ENCODE assay signal across 11 cellular contexts in genomic region chr10:85611093-85611740, GRCh38.
"Had no signal": no experiment of that assay in that cellular context is flagged by ENCODE, and none has a peak within 500 bp of the region (broad histone marks: within the 10 kb centered on the region; RNA-seq: fewer than 3 reads in every experiment).

No MANE protein-coding gene starts in this region.

- H3K9me3 ChIP-seq: adrenal gland, tibial artery had no signal

- DNase-seq: activated CD4-positive, alpha-beta memory T cell treated with anti-CD3 and anti-CD28 coated beads, Interleukin-2, amount 10 ng/mL, durations not matched to agents 7 days and 5 days; activated naive CD4-positive, alpha-beta T cell treated with anti-CD3 and anti-CD28 coated beads, Interleukin-2, amount 50 U/mL, for 16 hours; adrenal gland; foreskin fibroblast; stimulated activated CD4-positive, alpha-beta T cell treated with anti-CD3 and anti-CD28 coated beads, Interleukin-4, amount 100 ng/mL, for 4 hours had no signal

- H3K4me1 ChIP-seq: adrenal gland, tibial artery had no signal

- H3K4me3 ChIP-seq: adrenal gland, tibial artery had no signal

- H3K27me3 Mint-ChIP-seq: dendritic cell treated with granulocyte-macrophage colony-stimulating factor and Interleukin-4, amounts not matched to agents 40 ng/mL and 50 ng/mL, for 4 days had no signal

- H3K27ac Mint-ChIP-seq: dendritic cell treated with granulocyte-macrophage colony-stimulating factor and Interleukin-4, amounts not matched to agents 40 ng/mL and 50 ng/mL, for 4 days; memory B cell; nephron; T-helper 2 cell treated with Interferon-gamma antibody and Interleukin-4, amounts not matched to agents 5 μg/mL and 100 μg/mL, for 36 hours had no signal

- H3K36me3 ChIP-seq: adrenal gland, tibial artery had no signal

- H3K36me3 Mint-ChIP-seq: memory B cell had no signal

- H3K27ac ChIP-seq: adrenal gland, tibial artery had no signal

- H3K27me3 ChIP-seq: adrenal gland, tibial artery had no signal

- H3K4me3 Mint-ChIP-seq: activated CD4-positive, alpha-beta memory T cell treated with anti-CD3 and anti-CD28 coated beads, Interleukin-2, amount 10 ng/mL, durations not matched to agents 7 days and 5 days; dendritic cell treated with granulocyte-macrophage colony-stimulating factor and Interleukin-4, amounts not matched to agents 40 ng/mL and 50 ng/mL, for 4 days; memory B cell; nephron had no signal

- H3K9me3 Mint-ChIP-seq: dendritic cell treated with granulocyte-macrophage colony-stimulating factor and Interleukin-4, amounts not matched to agents 40 ng/mL and 50 ng/mL, for 4 days; nephron; T-helper 2 cell treated with Interferon-gamma antibody and Interleukin-4, amounts not matched to agents 5 μg/mL and 100 μg/mL, for 36 hours had no signal

- ATAC-seq: esophagus mucosa had no signal

- H3K4me1 Mint-ChIP-seq: nephron had no signal
